32 cellular contexts compared by ENCODE assay signal in the genomic region with DNA sequence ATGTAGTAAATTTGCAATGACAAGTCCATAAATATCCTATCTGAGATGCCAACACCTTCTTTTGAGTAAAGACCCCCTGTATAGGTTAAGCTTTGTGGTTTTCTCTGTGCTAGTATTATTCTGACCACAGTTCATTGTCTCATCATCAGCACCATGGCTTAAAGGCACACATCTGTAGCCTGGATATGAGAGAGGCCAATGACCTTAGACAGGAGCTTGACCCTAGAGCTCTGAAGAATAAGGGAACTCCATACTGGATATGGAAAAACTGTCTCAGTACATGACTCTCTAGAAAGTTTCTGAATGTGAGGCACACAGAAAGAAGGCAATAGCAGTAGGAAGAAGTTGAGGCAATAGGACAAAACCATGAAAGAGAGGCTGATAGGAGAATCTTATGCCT.
"Had no signal": no experiment of that assay in that cellular context is flagged by ENCODE, and none has a peak within 500 bp of the region (broad histone marks: within the 10 kb centered on the region; RNA-seq: fewer than 3 reads in every experiment).

No MANE protein-coding gene starts in this region.

- DNase-seq: naive thymus-derived CD8-positive, alpha-beta T cell; nephron progenitor cell; occipital lobe; ovary; posterior cingulate gyrus; psoas muscle; right cardiac atrium; spleen; stimulated activated CD4-positive, alpha-beta T cell treated with anti-CD3 and anti-CD28 coated beads, Interleukin-12 subunit alpha, Interleukin-12 subunit beta, amount 100 ng/mL, for 4 hours; stimulated activated CD4-positive, alpha-beta T cell treated with anti-CD3 and anti-CD28 coated beads, Interleukin-1b, Interleukin-23, amount 100 ng/mL, for 48 hours; stimulated activated CD4-positive, alpha-beta T cell treated with anti-CD3 and anti-CD28 coated beads, Interleukin-4, amount 100 ng/mL, for 1 hour; stimulated activated CD4-positive, alpha-beta T cell treated with anti-CD3 and anti-CD28 coated beads, Interleukin-4, amount 100 ng/mL, for 4 hours; stimulated activated CD8-positive, alpha-beta memory T cell treated with anti-CD3 and anti-CD28 coated beads, Interleukin-4, amount 100 ng/mL, for 48 hours; stimulated activated naive CD4-positive, alpha-beta T cell; stimulated activated naive CD8-positive, alpha-beta T cell treated with anti-CD3 and anti-CD28 coated beads, Interleukin-15, amount 100 ng/mL, for 72 hours; stimulated activated naive CD8-positive, alpha-beta T cell treated with anti-CD3 and anti-CD28 coated beads, Interleukin-15, Interleukin-2, amounts not matched to agents 100 U/mL and 50 U/mL, for 24 hours; substantia nigra; testis; trophoblast cell; upper lobe of left lung had no signal

- H3K79me2 ChIP-seq: parathyroid adenoma had no signal

- FAIRE-seq: urothelium cell line had no signal

- ATAC-seq: naive thymus-derived CD8-positive, alpha-beta T cell; psoas muscle; right cardiac atrium; sciatic nerve; stimulated activated memory B cell treated with anti-CD40 and anti-IgM and Interleukin-4, amounts not matched to agents 10 μg/mL and 1 μg/mL and 100 μg/mL, for 72 hours; stimulated activated naive CD8-positive, alpha-beta T cell treated with anti-CD3 and anti-CD28 coated beads, Interleukin-15, amount 100 ng/mL, for 72 hours; stimulated activated naive CD8-positive, alpha-beta T cell treated with anti-CD3 and anti-CD28 coated beads, Interleukin-15, Interleukin-2, amounts not matched to agents 100 U/mL and 50 U/mL, for 24 hours had no signal

- H3K27ac ChIP-seq: neural progenitor cell, parathyroid adenoma, psoas muscle, skin epidermis, spleen, suprapubic skin, tibial nerve, upper lobe of left lung, vagina had no signal

- H3K27me3 Mint-ChIP-seq: progenitor cell of endocrine pancreas; stimulated activated memory B cell treated with anti-CD40 and anti-IgM and Interleukin-4, amounts not matched to agents 10 μg/mL and 1 μg/mL and 100 μg/mL, for 72 hours; stimulated activated naive CD8-positive, alpha-beta T cell treated with anti-CD3 and anti-CD28 coated beads, Interleukin-15, amount 100 ng/mL, for 72 hours had no signal

- H3K9ac ChIP-seq: neural progenitor cell, parathyroid adenoma had no signal

- H3K9me3 Mint-ChIP-seq: naive thymus-derived CD8-positive, alpha-beta T cell; natural killer cell treated with Interleukin-12 subunit alpha and Interleukin-12 subunit beta and Interleukin-15 and Interleukin-18, amount 100 ng/mL, for 72 hours; stimulated activated memory B cell treated with anti-CD40 and anti-IgM and Interleukin-4, amounts not matched to agents 10 μg/mL and 1 μg/mL and 100 μg/mL, for 72 hours; stimulated activated naive CD8-positive, alpha-beta T cell treated with anti-CD3 and anti-CD28 coated beads, Interleukin-15, amount 100 ng/mL, for 72 hours had no signal

- H3K4me2 ChIP-seq: neural progenitor cell, smooth muscle cell had no signal

- H2AFZ ChIP-seq: neural progenitor cell, parathyroid adenoma had no signal

- H3K36me3 ChIP-seq: neural progenitor cell, ovary, spleen, suprapubic skin, tibial nerve, upper lobe of left lung, vagina had no signal

- H3K4me1 Mint-ChIP-seq: naive thymus-derived CD8-positive, alpha-beta T cell; stimulated activated memory B cell treated with anti-CD40 and anti-IgM and Interleukin-4, amounts not matched to agents 10 μg/mL and 1 μg/mL and 100 μg/mL, for 72 hours; stimulated activated naive CD8-positive, alpha-beta T cell treated with anti-CD3 and anti-CD28 coated beads, Interleukin-15, amount 100 ng/mL, for 72 hours had no signal

- H3K4me3 ChIP-seq: neural progenitor cell, ovary, psoas muscle, skin epidermis, smooth muscle cell, spleen, suprapubic skin, testis, tibial nerve, upper lobe of left lung, vagina had no signal

- H3K27me3 ChIP-seq: neural progenitor cell, ovary, spleen, suprapubic skin, testis, tibial nerve, upper lobe of left lung, vagina had no signal

- H3K27ac Mint-ChIP-seq: naive thymus-derived CD8-positive, alpha-beta T cell; natural killer cell treated with Interleukin-12 subunit alpha and Interleukin-12 subunit beta and Interleukin-15 and Interleukin-18, amount 100 ng/mL, for 72 hours; neural progenitor cell; progenitor cell of endocrine pancreas; stimulated activated memory B cell treated with anti-CD40 and anti-IgM and Interleukin-4, amounts not matched to agents 10 μg/mL and 1 μg/mL and 100 μg/mL, for 72 hours; stimulated activated naive CD8-positive, alpha-beta T cell treated with anti-CD3 and anti-CD28 coated beads, Interleukin-15, amount 100 ng/mL, for 72 hours had no signal

- H3K36me3 Mint-ChIP-seq: naive thymus-derived CD8-positive, alpha-beta T cell; natural killer cell treated with Interleukin-12 subunit alpha and Interleukin-12 subunit beta and Interleukin-15 and Interleukin-18, amount 100 ng/mL, for 72 hours; stimulated activated memory B cell treated with anti-CD40 and anti-IgM and Interleukin-4, amounts not matched to agents 10 μg/mL and 1 μg/mL and 100 μg/mL, for 72 hours had no signal

- H3K9me3 ChIP-seq: ovary, psoas muscle, spleen, suprapubic skin, testis, tibial nerve, upper lobe of left lung, vagina had no signal

- H3K4me1 ChIP-seq: parathyroid adenoma, psoas muscle, spleen, suprapubic skin, upper lobe of left lung, vagina had no signal

- H3K4me3 Mint-ChIP-seq: naive thymus-derived CD8-positive, alpha-beta T cell; natural killer cell treated with Interleukin-12 subunit alpha and Interleukin-12 subunit beta and Interleukin-15 and Interleukin-18, amount 100 ng/mL, for 72 hours; nephron progenitor cell; neural progenitor cell; stimulated activated memory B cell treated with anti-CD40 and anti-IgM and Interleukin-4, amounts not matched to agents 10 μg/mL and 1 μg/mL and 100 μg/mL, for 72 hours; stimulated activated naive CD8-positive, alpha-beta T cell treated with anti-CD3 and anti-CD28 coated beads, Interleukin-15, amount 100 ng/mL, for 72 hours had no signal
